Comparison of ENCODE assay signal across 29 cellular contexts in the genomic region with DNA sequence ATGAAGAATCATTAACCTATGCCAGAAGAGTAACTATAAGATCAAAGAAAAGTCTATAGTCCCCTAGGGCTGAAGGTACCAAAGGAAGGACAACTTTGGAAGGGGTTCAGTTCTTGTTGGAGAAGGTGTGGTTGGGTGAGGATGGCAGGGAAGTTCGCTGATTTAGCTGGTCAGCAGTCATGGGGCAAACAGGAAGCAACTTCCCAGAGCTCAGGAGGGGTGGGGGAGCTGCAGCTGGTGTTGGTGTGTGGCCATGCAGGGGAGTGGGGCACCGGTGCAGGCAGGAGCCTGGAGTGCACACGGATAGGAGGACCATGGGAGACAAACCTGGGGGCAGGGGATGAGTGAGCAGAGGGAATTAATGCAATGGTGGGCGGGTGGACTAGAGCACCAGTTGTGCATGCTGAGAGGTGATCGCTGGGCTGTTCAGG. TPM values are rescaled to one million over a fixed set of nuclear protein-coding genes. Genes with fewer than 3 reads are reported as not detected.
DNase-seq lines count a peak whose midpoint lies in the region; TF ChIP-seq lines count a peak whose summit lies in the region.
"Had no signal": no experiment of that assay in that cellular context is flagged by ENCODE, and none has a peak within 500 bp of the region (broad histone marks: within the 10 kb centered on the region; RNA-seq: fewer than 3 reads in every experiment).

No MANE protein-coding gene starts in this region.

- H3K79me1 ChIP-seq in neuronal stem cell (ENCODE audit: low read depth, low read length), result peaks cover 10% of the 10 kb centered on the region

- in situ Hi-C loops in ACHN (cut with HindIII; ENCODE audit: low pct_ligation_motif_present, low pct_unique_long_range_greater_than_20kb, low sequenced_read_pairs), result no loop called here

- no peak overlapping the region for H3K4me2 ChIP-seq in neuronal stem cell (ENCODE audit: insufficient read depth, low read length, poor library complexity, severe bottlenecking)
- H3K4me2 ChIP-seq: GM23338 had no signal

- no peak overlapping the region for H3K18ac ChIP-seq in neuronal stem cell (ENCODE audit: low read length)

- H3K9ac ChIP-seq in neuronal stem cell (ENCODE audit: low read depth, low read length, poor library complexity), result no peak overlapping the region

- TF ChIP-seq EP300 in esophagus muscularis mucosa (IDR thresholded peaks at IDR 0.05), result no peak

- peak overlapping the region; percentile 42 for H3K14ac ChIP-seq in neuronal stem cell (ENCODE audit: low read length)

- H3K9me3 ChIP-seq in HEK293 (ENCODE audit: control insufficient read depth, insufficient read depth, low read depth, low read length), result no peaks in the 10 kb centered on the region
- no peaks in the 10 kb centered on the region for H3K9me3 ChIP-seq in esophagus muscularis mucosa
- peaks cover 0 to 12% of the 10 kb centered on the region in 2 donors for H3K9me3 ChIP-seq in neuronal stem cell (replicated peaks in 1 of 2; ENCODE audit: control insufficient read depth in 2 of 2, insufficient read depth in 1 of 2, low read depth in 1 of 2, low read length in 2 of 2)
- H3K9me3 ChIP-seq: Caco-2, stomach, tibial artery had no signal

- no peak overlapping the region for H2BK120ac ChIP-seq in neuronal stem cell (ENCODE audit: low read depth, low read length)

- peak overlapping the region; percentile 78 for H4K8ac ChIP-seq in neuronal stem cell (ENCODE audit: low read depth, low read length)

- H3K27me3 ChIP-seq in esophagus muscularis mucosa, result no peaks in the 10 kb centered on the region
- H3K27me3 ChIP-seq in neuronal stem cell (ENCODE audit: control insufficient read depth in 3 of 3, insufficient read depth in 3 of 3, low read depth in 1 of 3, low read length in 3 of 3), result no peaks in the 10 kb centered on the region
- H3K27me3 ChIP-seq: brain microvascular endothelial cell, stomach, tibial artery had no signal

- POLR2A ChIA-PET in HEK293 (lab: Yijun Ruan, JAX), result no interaction called here

- peak; percentile 29 for DNase-seq in ACHN
- peak; percentile 74 for DNase-seq in esophagus muscularis mucosa (ENCODE audit: extremely low spot score)
- DNase-seq in neuronal stem cell (ENCODE audit: low spot score), result no peak
- DNase-seq in midbrain (lab: John Stamatoyannopoulos, UW), result no peak
- DNase-seq in HuH-7 (ENCODE audit: low spot score), result no peak
- no peak for DNase-seq in NCI-H82 (lab: John Stamatoyannopoulos, UW)
- DNase-seq: activated B cell treated with CpG ODN at 0.5 μM for 24 hours; activated CD4-positive, alpha-beta T cell treated with anti-CD3 and anti-CD28 coated beads, Interleukin-2, amount 50 U/mL, for 48 hours; activated CD8-positive, alpha-beta memory T cell treated with anti-CD3 and anti-CD28 coated beads, Interleukin-2, amount 50 U/mL, for 4 hours; activated naive CD4-positive, alpha-beta T cell treated with anti-CD3 and anti-CD28 coated beads, Interleukin-2, amount 10 ng/mL, durations not matched to agents 7 days and 5 days; brain microvascular endothelial cell; C1 segment of cervical spinal cord; Caco-2; effector CD8-positive, alpha-beta T cell; naive thymus-derived CD4-positive, alpha-beta T cell; NCI-H1048; NCI-H1694; NCI-H524; NK-92 treated with Interleukin-12 subunit alpha and Interleukin-12 subunit beta, amount 100 ng/mL, for 24 hours; SHP77 treated with DMSO at 0.1 percent for 48 hours; stimulated activated CD4-positive, alpha-beta T cell treated with anti-CD3 and anti-CD28 coated beads, Interleukin-2, amount 100 ng/mL, for 24 hours; stomach; SW 1271; T-helper 9 cell; tibial artery had no signal

- no peak overlapping the region for H2AFZ ChIP-seq in neuronal stem cell (ENCODE audit: low read length)
- H2AFZ ChIP-seq: GM23338 had no signal

- H3K4ac ChIP-seq in neuronal stem cell (ENCODE audit: low read length), result no peak overlapping the region

- H3K27ac ChIP-seq in HEK293 (ENCODE audit: extremely low read depth, low read depth, low read length), result no peak overlapping the region
- H3K27ac ChIP-seq in esophagus muscularis mucosa (replicated peaks in 1 of 4), result no peak overlapping the region
- H3K27ac ChIP-seq in neuronal stem cell (replicated peaks; ENCODE audit: low read length), result no peak overlapping the region
- H3K27ac ChIP-seq: brain microvascular endothelial cell, HL-60, stomach, tibial artery had no signal

- H2BK5ac ChIP-seq in neuronal stem cell (ENCODE audit: low read length), result no peak overlapping the region

- no peak overlapping the region for H2BK12ac ChIP-seq in neuronal stem cell (ENCODE audit: low read length)

- no peak overlapping the region for H2AK5ac ChIP-seq in neuronal stem cell (ENCODE audit: low read depth, low read length)

- intact Hi-C loops in esophagus muscularis mucosa (cut with DNase I), result no loop called here

- CTCF ChIA-PET in HEK293 (lab: Yijun Ruan, JAX), result no interaction called here

- TF ChIP-seq CTCF in HEK293 (tag by site-specific recombination; IDR thresholded peaks at IDR 0.05), result no peak
- no peak for TF ChIP-seq CTCF in esophagus muscularis mucosa (IDR thresholded peaks at IDR 0.05)

- H2BK15ac ChIP-seq in neuronal stem cell (ENCODE audit: low read length), result no peak overlapping the region

- 74% methylated on average over 5 of the region's 5 CpGs for WGBS in esophagus muscularis mucosa
- WGBS in neuronal stem cell (ENCODE audit: extremely low coverage in 2 of 2, insufficient read length in 2 of 2, insufficient replicate concordance in 1 of 2), 2 donors, result no CpG with 5 or more reads among the region's 5 CpGs

- TF ChIP-seq POLR2A in esophagus muscularis mucosa (IDR thresholded peaks at IDR 0.05; ENCODE audit: low read depth), result no peak

- no peak overlapping the region for H4K91ac ChIP-seq in neuronal stem cell (ENCODE audit: low read depth, low read length, poor library complexity)

- peak overlapping the region; percentile 61 for H3K23ac ChIP-seq in neuronal stem cell (ENCODE audit: low read depth, low read length, poor library complexity)

- no peaks in the 10 kb centered on the region for H3K36me3 ChIP-seq in HEK293 (ENCODE audit: control insufficient read depth in 2 of 2, insufficient read depth in 1 of 2, low read length in 2 of 2)
- H3K36me3 ChIP-seq in esophagus muscularis mucosa, result no peaks in the 10 kb centered on the region
- H3K36me3 ChIP-seq in neuronal stem cell (replicated peaks in 1 of 2; ENCODE audit: control insufficient read depth in 2 of 2, insufficient read depth in 2 of 2, low read length in 2 of 2), result peaks cover 0 to 20% of the 10 kb centered on the region in 2 donors
- H3K36me3 ChIP-seq: brain microvascular endothelial cell, stomach, tibial artery had no signal

- H3K4me1 ChIP-seq in HEK293 (ENCODE audit: control insufficient read depth, insufficient read depth, low read length) (no peaks in the 10 kb centered on the region), esophagus muscularis mucosa (peaks cover 0 to 16% (median 3%) of the 10 kb centered on the region in 4 donors), neuronal stem cell (ENCODE audit: control insufficient read depth in 2 of 2, insufficient read depth in 1 of 2, low read depth in 1 of 2, low read length in 2 of 2) (peaks cover 2 to 21% of the 10 kb centered on the region in 2 donors)
- H3K4me1 ChIP-seq: Caco-2 had no signal

- H3K4me3 ChIP-seq in HEK293 (ENCODE audit: low read depth, low read length) (no peak overlapping the region), esophagus muscularis mucosa (no peak overlapping the region), neuronal stem cell (ENCODE audit: low read length in 2 of 2) (no peak overlapping the region)
- H3K4me3 ChIP-seq: GM23338, stomach, tibial artery had no signal

TF ChIP-seq in HEK293, 187 proteins besides CTCF, POLR2A, EP300 and RAD21:
- peak; percentile 47 for TF ChIP-seq ZFHX2 (tag by site-specific recombination; conservative IDR thresholded peaks at IDR 0.05)
- TF ChIP-seq GLIS1 (tag by site-specific recombination; IDR thresholded peaks at IDR 0.05), result peak; percentile 26; the same call in 1 of the 2 replicates
- no peak for TF ChIP-seq ZNF133 (tag by site-specific recombination; IDR thresholded peaks at IDR 0.05)
- TF ChIP-seq EGR2 (tag by site-specific recombination; IDR thresholded peaks at IDR 0.05; ENCODE audit: low read depth), result peak; percentile 25; the same call in 1 of the 2 replicates
- no peak for TF ChIP-seq ZNF202 (tag by site-specific recombination; IDR thresholded peaks at IDR 0.05; ENCODE audit: borderline replicate concordance)

RNA-seq across cellular contexts. Expression of a gene that starts 34.0 kb away (rescaled TPM):
- total RNA-seq in esophagus muscularis mucosa, result 10 to 100 TPM; 24.1 to 51.4 (median 33.8) TPM
- 32.6 TPM for polyA plus RNA-seq in neuronal stem cell (2013, experiment 1 of 2)
- polyA plus RNA-seq in neuronal stem cell (2013, experiment 2 of 2), result 31.7 TPM
- total RNA-seq: activated B cell treated with CpG ODN at 0.5 μM for 24 hours; activated T-helper 1 cell treated with anti-CD3 and anti-CD28 coated beads, Interleukin-12 subunit alpha, Interleukin-12 subunit beta, Interleukin-2, Interleukin-4 antibody, amounts not matched to agents 30 ng/mL and 10 ng/mL and 1 ng/mL, durations not matched to agents 14 hours and 24 hours and 36 hours; Caco-2; naive thymus-derived CD4-positive, alpha-beta T cell had no signal
- polyA plus RNA-seq: naive thymus-derived CD4-positive, alpha-beta T cell had no signal

Comparison
In these comparisons a context has a peak if more than half of its experiments do, and no peak if none do; other contexts are left out.
1. DNase-seq: peak in ACHN (single experiment) and esophagus muscularis mucosa (single experiment); none in neuronal stem cell (single experiment), midbrain (single experiment), HuH-7 (single experiment) and NCI-H82 (single experiment).